1 cellular context compared by ENCODE assay signal in genomic region chr4:88158038-88158359, GRCh38.
TF ChIP-seq lines count a peak whose summit lies in the region.

No MANE protein-coding gene starts in this region.

TF ChIP-seq in HCT116, 20 proteins besides CTCF, POLR2A, EP300 and RAD21 (continued from another document):
- TF ChIP-seq, protein P1, sequence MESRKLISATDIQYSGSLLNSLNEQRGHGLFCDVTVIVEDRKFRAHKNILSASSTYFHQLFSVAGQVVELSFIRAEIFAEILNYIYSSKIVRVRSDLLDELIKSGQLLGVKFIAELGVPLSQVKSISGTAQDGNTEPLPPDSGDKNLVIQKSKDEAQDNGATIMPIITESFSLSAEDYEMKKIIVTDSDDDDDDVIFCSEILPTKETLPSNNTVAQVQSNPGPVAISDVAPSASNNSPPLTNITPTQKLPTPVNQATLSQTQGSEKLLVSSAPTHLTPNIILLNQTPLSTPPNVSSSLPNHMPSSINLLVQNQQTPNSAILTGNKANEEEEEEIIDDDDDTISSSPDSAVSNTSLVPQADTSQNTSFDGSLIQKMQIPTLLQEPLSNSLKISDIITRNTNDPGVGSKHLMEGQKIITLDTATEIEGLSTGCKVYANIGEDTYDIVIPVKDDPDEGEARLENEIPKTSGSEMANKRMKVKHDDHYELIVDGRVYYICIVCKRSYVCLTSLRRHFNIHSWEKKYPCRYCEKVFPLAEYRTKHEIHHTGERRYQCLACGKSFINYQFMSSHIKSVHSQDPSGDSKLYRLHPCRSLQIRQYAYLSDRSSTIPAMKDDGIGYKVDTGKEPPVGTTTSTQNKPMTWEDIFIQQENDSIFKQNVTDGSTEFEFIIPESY (IDR thresholded peaks at IDR 0.05; ENCODE audit: extremely low read depth, insufficient replicate concordance, low read length): no peak
- no peak for TF ChIP-seq SRF (IDR thresholded peaks at IDR 0.05; ENCODE audit: low read depth)
TF ChIP-seq in HCT116: peak in this region for 0.
